8 cellular contexts compared by ENCODE assay signal in genomic region chr7:104983620-104984539, GRCh38. TPM values are rescaled to one million over a fixed set of nuclear protein-coding genes. Genes with fewer than 3 reads are reported as not detected.
DNase-seq lines count a peak whose midpoint lies in the region; ATAC-seq lines count a peak whose summit lies in the region.

No MANE protein-coding gene starts in this region.

- peak; percentile 92 for DNase-seq in DMS 273 treated with DMSO at 0.1 percent for 48 hours (lab: John Stamatoyannopoulos, UW)
- peak in 74 of 76 experiments; percentile 30 to 89 (median 76) for DNase-seq in HUDEP-2 (lab: John Stamatoyannopoulos, UW; ENCODE audit: unreplicated experiment in 76 of 76)
- peak; percentile 91 for DNase-seq in OCI-M1 (lab: John Stamatoyannopoulos, UW)
- DNase-seq in activated T-cell treated with anti-CD3 and anti-CD28 coated beads, Interleukin-2, amount 50 U/mL, for 1 hour = peak; percentile 87
- DNase-seq in myocyte (ENCODE audit: low read depth) = peak; percentile 94
- peak; percentile 75 to 79 for DNase-seq in stimulated activated CD8-positive, alpha-beta memory T cell treated with anti-CD3 and anti-CD28 coated beads, Interleukin-7, amount 100 ng/mL, for 48 hours (ENCODE audit: extremely low read depth in 1 of 2, low read depth in 1 of 2)

- ATAC-seq in GM21381 (IDR thresholded peaks at IDR 0.05; ENCODE audit: unreplicated experiment) (peak; percentile 91), esophagus mucosa (peak; percentile 94)

RNA-seq across cellular contexts. Expression of gene KMT2E, which starts 30.1 kb away (rescaled TPM):
- total RNA-seq in esophagus mucosa (29.0 TPM), myocyte (42.4 and 51.7 TPM in 2 replicates)
- polyA plus RNA-seq in myocyte (2012) = 23.3 TPM

Comparison
In these comparisons a context has a peak if more than half of its experiments do, and no peak if none do; other contexts are left out.
1. Peak in every context shown above with its lines: DNase-seq and ATAC-seq.